12 cellular contexts compared by ENCODE assay signal in genomic region chr9:99112750-99113417, GRCh38. TPM values are rescaled to one million over a fixed set of nuclear protein-coding genes. Genes with fewer than 3 reads are reported as not detected.
A peak's percentile ranks its signal among the peaks of the same experiment; 100 is the strongest.
DNase-seq lines count a peak whose midpoint lies in the region; TF ChIP-seq lines count a peak whose summit lies in the region.
"Had no signal": no experiment of that assay in that cellular context is flagged by ENCODE, and none has a peak within 500 bp of the region (broad histone marks: within the 10 kb centered on the region; RNA-seq: fewer than 3 reads in every experiment).

No MANE protein-coding gene starts in this region.

- no peaks in the 10 kb centered on the region for H3K36me3 Mint-ChIP-seq in activated CD4-positive, alpha-beta memory T cell treated with anti-CD3 and anti-CD28 coated beads for 36 hours
- H3K36me3 Mint-ChIP-seq in glutamatergic neuron (ENCODE audit: unreplicated experiment) = no peaks in the 10 kb centered on the region
- H3K36me3 Mint-ChIP-seq in progenitor cell of endocrine pancreas (ENCODE audit: insufficient read depth) = peaks cover 2% of the 10 kb centered on the region

- H3K27me3 Mint-ChIP-seq in activated CD4-positive, alpha-beta memory T cell treated with anti-CD3 and anti-CD28 coated beads for 36 hours = no peaks in the 10 kb centered on the region
- H3K27me3 Mint-ChIP-seq in glutamatergic neuron (ENCODE audit: unreplicated experiment) (no peaks in the 10 kb centered on the region), progenitor cell of endocrine pancreas (no peaks in the 10 kb centered on the region)

- DNase-seq in stimulated activated CD4-positive, alpha-beta T cell treated with anti-CD3 and anti-CD28 coated beads, Interleukin-4, amount 100 ng/mL, for 24 hours = peak; percentile 20
- DNase-seq in stimulated activated CD4-positive, alpha-beta T cell treated with anti-CD3 and anti-CD28 coated beads, Interleukin-4, amount 100 ng/mL, for 1 hour = no peak
- peak; percentile 47 for DNase-seq in activated CD4-positive, alpha-beta memory T cell treated with anti-CD3 and anti-CD28 coated beads for 36 hours
- DNase-seq in glutamatergic neuron = no peak
- no peak for DNase-seq in dermis blood vessel endothelial cell
- DNase-seq in hypothalamus (lab: John Stamatoyannopoulos, UW) = no peak
- no peak for DNase-seq in anterior cingulate cortex (lab: John Stamatoyannopoulos, UW)
- no peak for DNase-seq in progenitor cell of endocrine pancreas (ENCODE audit: low spot score, unreplicated experiment)
- DNase-seq: body of pancreas; kidney; stimulated activated CD4-positive, alpha-beta T cell treated with anti-CD3 and anti-CD28 coated beads, Interleukin-1b, Interleukin-23, amount 100 ng/mL, for 48 hours; T1000 had no signal

- H3K4me3 Mint-ChIP-seq in activated CD4-positive, alpha-beta memory T cell treated with anti-CD3 and anti-CD28 coated beads for 36 hours = peak overlapping the region; percentile 55
- H3K4me3 Mint-ChIP-seq in glutamatergic neuron (ENCODE audit: unreplicated experiment) = peak overlapping the region; percentile 43
- H3K4me3 Mint-ChIP-seq in progenitor cell of endocrine pancreas (ENCODE audit: low read depth) = no peak overlapping the region

- POLR2A ChIA-PET in activated CD4-positive, alpha-beta memory T cell treated with anti-CD3 and anti-CD28 coated beads for 36 hours (lab: Charles Lee) = no interaction called here

- CTCF ChIA-PET in activated CD4-positive, alpha-beta memory T cell treated with anti-CD3 and anti-CD28 coated beads for 36 hours (lab: Charles Lee) = interaction anchor here (0.8 to 2.9 kb wide), 4 partner anchors 9 to 115 kb away, joined by 3 to 12 read pairs (median 7); partner anchors contain the start of gene TGFBR1

- H3K27ac Mint-ChIP-seq in activated CD4-positive, alpha-beta memory T cell treated with anti-CD3 and anti-CD28 coated beads for 36 hours = peak overlapping the region; percentile 74
- H3K27ac Mint-ChIP-seq in glutamatergic neuron (ENCODE audit: unreplicated experiment) (peak overlapping the region; percentile 4), progenitor cell of endocrine pancreas (no peak overlapping the region)

- no peaks in the 10 kb centered on the region for H3K9me3 Mint-ChIP-seq in activated CD4-positive, alpha-beta memory T cell treated with anti-CD3 and anti-CD28 coated beads for 36 hours
- H3K9me3 Mint-ChIP-seq in glutamatergic neuron (ENCODE audit: unreplicated experiment) (peaks cover 8% of the 10 kb centered on the region), progenitor cell of endocrine pancreas (ENCODE audit: low read depth) (no peaks in the 10 kb centered on the region)

- intact Hi-C loops in activated CD4-positive, alpha-beta memory T cell treated with anti-CD3 and anti-CD28 coated beads for 36 hours (cut with micrococcal nuclease) = loop anchor here (10.0 kb wide), 1 partner anchor 858 kb away; the partner anchor contains the start of gene TBC1D2

- peaks cover 78% of the 10 kb centered on the region for H3K4me1 Mint-ChIP-seq in activated CD4-positive, alpha-beta memory T cell treated with anti-CD3 and anti-CD28 coated beads for 36 hours (ENCODE audit: low read depth)
- H3K4me1 Mint-ChIP-seq in glutamatergic neuron (ENCODE audit: low read depth, unreplicated experiment) (peaks cover 74% of the 10 kb centered on the region), progenitor cell of endocrine pancreas (ENCODE audit: low read depth) (peaks cover 26% of the 10 kb centered on the region)

- no peak for TF ChIP-seq CTCF in glutamatergic neuron (IDR thresholded peaks at IDR 0.05; ENCODE audit: partially characterized antibody, unreplicated experiment)
- TF ChIP-seq CTCF in progenitor cell of endocrine pancreas (IDR thresholded peaks at IDR 0.05; ENCODE audit: unreplicated experiment) = no peak

RNA-seq across cellular contexts. Expression of gene TGFBR1, which starts 8.0 kb away (rescaled TPM):
- 10 to 100 TPM; 25.4 to 26.3 TPM for total RNA-seq in activated CD4-positive, alpha-beta memory T cell treated with anti-CD3 and anti-CD28 coated beads for 36 hours
- 207 TPM for total RNA-seq in glutamatergic neuron (ENCODE audit: unreplicated experiment)
- total RNA-seq in dermis blood vessel endothelial cell = 17.0 and 18.4 TPM in 2 replicates
- 93.8 and 96.6 TPM in 2 replicates for total RNA-seq in progenitor cell of endocrine pancreas

Comparison
In these comparisons a context has a peak if more than half of its experiments do, and no peak if none do; other contexts are left out.
1. DNase-seq: peak in stimulated activated CD4-positive, alpha-beta T cell treated with anti-CD3 and anti-CD28 coated beads, Interleukin-4, amount 100 ng/mL, for 24 hours (single experiment) and activated CD4-positive, alpha-beta memory T cell treated with anti-CD3 and anti-CD28 coated beads for 36 hours (single experiment); none in stimulated activated CD4-positive, alpha-beta T cell treated with anti-CD3 and anti-CD28 coated beads, Interleukin-4, amount 100 ng/mL, for 1 hour (single experiment), glutamatergic neuron (single experiment), dermis blood vessel endothelial cell (single experiment), hypothalamus (0 of 51), anterior cingulate cortex (0 of 58) and progenitor cell of endocrine pancreas (single experiment).